9 cellular contexts compared by ENCODE assay signal in the genomic region with DNA sequence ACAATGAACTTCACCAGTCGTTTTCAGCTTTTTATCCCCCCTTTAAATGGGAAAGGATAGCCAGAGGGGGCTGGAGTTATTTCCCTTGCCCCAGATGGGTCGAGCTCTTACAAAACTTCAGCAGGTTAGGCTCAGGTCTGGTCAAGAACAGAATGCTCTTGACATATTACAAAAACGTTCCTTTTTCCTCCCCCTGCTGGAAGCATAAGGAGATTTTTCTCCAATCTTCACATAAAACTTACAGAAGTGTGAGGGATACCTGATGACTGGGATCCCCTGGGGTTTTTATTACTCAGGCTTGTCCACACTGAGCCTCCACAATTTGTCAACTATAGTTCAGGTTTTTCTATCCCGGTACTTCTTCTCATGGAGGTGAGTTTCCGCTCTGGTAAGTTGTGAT.
DNase-seq lines count a peak whose midpoint lies in the region; ATAC-seq, FAIRE-seq and TF ChIP-seq lines count a peak whose summit lies in the region.
"Had no signal": no experiment of that assay in that cellular context is flagged by ENCODE, and none has a peak within 500 bp of the region (broad histone marks: within the 10 kb centered on the region; RNA-seq: fewer than 3 reads in every experiment).

No MANE protein-coding gene starts in this region.

- no peak overlapping the region for H2AK5ac ChIP-seq in mesenchymal stem cell (ENCODE audit: low read length, severe bottlenecking)

- whole genome bisulfite sequencing in mesenchymal stem cell, result 42% methylated on average over 3 of the region's 5 CpGs

- no peaks in the 10 kb centered on the region for H3K9me3 Mint-ChIP-seq in Caco-2 (ENCODE audit: unreplicated experiment)
- peaks cover 1% of the 10 kb centered on the region for H3K9me3 Mint-ChIP-seq in astrocyte (ENCODE audit: unreplicated experiment)

- H3K9me3 ChIP-seq in Caco-2, result no peaks in the 10 kb centered on the region
- peaks cover 11% of the 10 kb centered on the region for H3K9me3 ChIP-seq in astrocyte (ENCODE audit: insufficient read depth, low read depth, low read length)
- H3K9me3 ChIP-seq in mesenchymal stem cell (ENCODE audit: control insufficient read depth, low read length), result peaks cover 39% of the 10 kb centered on the region

- H4K8ac ChIP-seq in mesenchymal stem cell (ENCODE audit: low read length), result no peak overlapping the region

- H3K23ac ChIP-seq in mesenchymal stem cell (ENCODE audit: low read length in 2 of 2), result no peak overlapping the region

- H3K18ac ChIP-seq in mesenchymal stem cell (ENCODE audit: low read depth in 1 of 2, low read length in 2 of 2), result no peak overlapping the region

- H3K14ac ChIP-seq in mesenchymal stem cell (ENCODE audit: low read length in 2 of 2), result no peak overlapping the region

- H3K27me3 ChIP-seq in Caco-2 (replicated peaks; ENCODE audit: control insufficient read depth, insufficient read depth, low read length) (no peaks in the 10 kb centered on the region; the same call in 1 of the 2 replicates), astrocyte (ENCODE audit: insufficient read depth, low read length) (no peaks in the 10 kb centered on the region), mesenchymal stem cell (ENCODE audit: control insufficient read depth in 1 of 2, insufficient read depth in 1 of 2, low read length in 2 of 2) (no peaks in the 10 kb centered on the region)

- H3K36me3 Mint-ChIP-seq in Caco-2 (ENCODE audit: insufficient read depth, unreplicated experiment) (no peaks in the 10 kb centered on the region), astrocyte (ENCODE audit: low read depth, unreplicated experiment) (no peaks in the 10 kb centered on the region)

- no peak overlapping the region for H3K27ac ChIP-seq in astrocyte (ENCODE audit: low read depth, low read length)
- no peak overlapping the region for H3K27ac ChIP-seq in mesenchymal stem cell (ENCODE audit: low read length, poor library complexity, severe bottlenecking)

- DNase-seq in Caco-2 (peak in 1 of 2 experiments; percentile 24), HT-29 (ENCODE audit: low spot score) (peak; percentile 60), astrocyte (ENCODE audit: low read depth) (no peak), mesenchymal stem cell (peak; percentile 31), D341Med (ENCODE audit: low spot score) (no peak)
- DNase-seq in activated naive CD4-positive, alpha-beta T cell treated with Interleukin-2 at 50 U/mL for 16 hours, result no peak
- DNase-seq: NCI-H187 had no signal

- H2BK5ac ChIP-seq in mesenchymal stem cell (ENCODE audit: low read depth, low read length, poor library complexity, severe bottlenecking), result no peak overlapping the region

- no peak overlapping the region for H3K4ac ChIP-seq in mesenchymal stem cell (ENCODE audit: low read depth in 1 of 2, low read length in 2 of 2)

- H3K4me1 Mint-ChIP-seq in Caco-2 (ENCODE audit: low read depth, unreplicated experiment) (no peaks in the 10 kb centered on the region), astrocyte (ENCODE audit: low read depth, unreplicated experiment) (no peaks in the 10 kb centered on the region)

- H3K27ac Mint-ChIP-seq in Caco-2 (ENCODE audit: unreplicated experiment) (no peak overlapping the region), astrocyte (ENCODE audit: unreplicated experiment) (no peak overlapping the region)

- H3K4me1 ChIP-seq in Caco-2 (no peaks in the 10 kb centered on the region), astrocyte (ENCODE audit: insufficient read depth, low read length) (no peaks in the 10 kb centered on the region), mesenchymal stem cell (ENCODE audit: control insufficient read depth, insufficient read depth, low read depth, low read length) (no peaks in the 10 kb centered on the region)

- no peak for ATAC-seq in GM21526 (IDR thresholded peaks at IDR 0.05; ENCODE audit: low FRiP score, unreplicated experiment)
- no peak for ATAC-seq in GM18867 (IDR thresholded peaks at IDR 0.05; ENCODE audit: unreplicated experiment)

- no peaks in the 10 kb centered on the region for H4K20me1 ChIP-seq in astrocyte (ENCODE audit: insufficient read depth, low read length)

- no peak overlapping the region for H2BK12ac ChIP-seq in mesenchymal stem cell (ENCODE audit: low read length in 2 of 2)

- H4K91ac ChIP-seq in mesenchymal stem cell (ENCODE audit: low read length), result no peak overlapping the region

- no peaks in the 10 kb centered on the region for H3K79me2 ChIP-seq in astrocyte (ENCODE audit: insufficient read depth, low read length)

- peak; percentile 40 to 44 for TF ChIP-seq CTCF in Caco-2 (IDR thresholded peaks at IDR 0.05; ENCODE audit: insufficient read depth in 1 of 2, low read depth in 1 of 2, low read length in 1 of 2, severe bottlenecking in 1 of 2, unreplicated experiment in 1 of 2)
- TF ChIP-seq CTCF in astrocyte (IDR thresholded peaks at IDR 0.05; ENCODE audit: insufficient read depth, low read depth, low read length), result peak; percentile 23

- no peak overlapping the region for H2BK120ac ChIP-seq in mesenchymal stem cell (ENCODE audit: low read depth, low read length)

- H3K4me3 Mint-ChIP-seq in Caco-2 (ENCODE audit: unreplicated experiment) (no peak overlapping the region), astrocyte (ENCODE audit: unreplicated experiment) (no peak overlapping the region)

- no peak overlapping the region for H3K4me2 ChIP-seq in astrocyte (ENCODE audit: low read length)
- no peak overlapping the region for H3K4me2 ChIP-seq in mesenchymal stem cell (ENCODE audit: low read length, poor library complexity, severe bottlenecking)

- H2AFZ ChIP-seq in astrocyte (ENCODE audit: low read depth, low read length) (no peak overlapping the region), mesenchymal stem cell (ENCODE audit: low read depth, low read length) (no peak overlapping the region)

- H2BK15ac ChIP-seq in mesenchymal stem cell (ENCODE audit: low read depth, poor library complexity, severe bottlenecking), result no peak overlapping the region

- H3K79me1 ChIP-seq in mesenchymal stem cell (replicated peaks; ENCODE audit: low read length, poor library complexity, severe bottlenecking), result no peaks in the 10 kb centered on the region

- H3K4me3 ChIP-seq in Caco-2 (ENCODE audit: low read depth, low read length) (no peak overlapping the region), astrocyte (ENCODE audit: insufficient read depth, low read depth, low read length) (no peak overlapping the region), mesenchymal stem cell (ENCODE audit: insufficient read depth in 1 of 2, low read depth in 1 of 2, low read length in 2 of 2) (no peak overlapping the region)

- H3K9ac ChIP-seq in astrocyte (ENCODE audit: low read length) (no peak overlapping the region), mesenchymal stem cell (ENCODE audit: low read length) (no peak overlapping the region)

- no peak for FAIRE-seq in astrocyte (lab: Jason Lieb, UNC)

- H3K27me3 Mint-ChIP-seq in Caco-2 (ENCODE audit: insufficient read depth, unreplicated experiment) (peaks cover 19% of the 10 kb centered on the region), astrocyte (ENCODE audit: low read depth, unreplicated experiment) (peaks cover 1% of the 10 kb centered on the region)

- H3K36me3 ChIP-seq in Caco-2 (ENCODE audit: control insufficient read depth, insufficient read depth, low read length), result no peaks in the 10 kb centered on the region
- H3K36me3 ChIP-seq in astrocyte (ENCODE audit: insufficient read depth, low read length), result no peaks in the 10 kb centered on the region
- H3K36me3 ChIP-seq in mesenchymal stem cell (ENCODE audit: control insufficient read depth in 1 of 2, insufficient read depth in 2 of 2, low read depth in 1 of 2, low read length in 2 of 2), result no peaks in the 10 kb centered on the region

- CTCF ChIA-PET in Caco-2 (lab: Charles Lee), result interaction anchor here (0.5 kb wide), 1 partner anchor 479 kb away, joined by 3 read pairs; no protein-coding TSS in a partner anchor

- POLR2A ChIA-PET in Caco-2 (lab: Charles Lee), result no interaction called here

- intact Hi-C loops in Caco-2 (cut with micrococcal nuclease; ENCODE audit: unreplicated experiment), result loop anchor here (1.0 kb wide), 1 partner anchor 69 kb away; no protein-coding TSS in a partner anchor

- BruUV-seq in Caco-2 (replicated peaks; lab: Mats Ljungman, UMichigan), result no TSS peak

Comparison
In these comparisons a context has a peak if more than half of its experiments do, and no peak if none do; other contexts are left out.
1. DNase-seq: peak in HT-29 (single experiment) and mesenchymal stem cell (single experiment); none in astrocyte (single experiment), D341Med (single experiment) and activated naive CD4-positive, alpha-beta T cell treated with Interleukin-2 at 50 U/mL for 16 hours (single experiment).